ENCODE assay signal across 8 cellular contexts in genomic region chr6:77462359-77463307, GRCh38. TPM values are rescaled to one million over a fixed set of nuclear protein-coding genes. Genes with fewer than 3 reads are reported as not detected.
DNase-seq lines count a peak whose midpoint lies in the region; ATAC-seq and TF ChIP-seq lines count a peak whose summit lies in the region.

No MANE protein-coding gene starts in this region.

- H3K27ac ChIP-seq in HEK293 (ENCODE audit: extremely low read depth, low read depth, low read length) (no peak overlapping the region), ascending aorta (peak overlapping the region; percentile 79 to 92), iPS DF 6.9 (ENCODE audit: low read length) (no peak overlapping the region), gastrocnemius medialis (no peak overlapping the region)

- ATAC-seq in gastrocnemius medialis = no peak
- no peak for ATAC-seq in GM21381 (IDR thresholded peaks at IDR 0.05; ENCODE audit: unreplicated experiment)

- peak in 1 of 2 donors; percentile 73 for DNase-seq in ascending aorta (ENCODE audit: low spot score in 2 of 2)
- DNase-seq in iPS DF 6.9 (ENCODE audit: low read depth, low spot score) = no peak
- no peak for DNase-seq in gastrocnemius medialis
- DNase-seq in superior temporal gyrus (ENCODE audit: extremely low spot score) = no peak
- no peak for DNase-seq in activated CD8-positive, alpha-beta memory T cell treated with anti-CD3 and anti-CD28 coated beads for 24 hours
- no peak for DNase-seq in AG08396 (ENCODE audit: low spot score)

- POLR2A ChIA-PET in HEK293 (lab: Yijun Ruan, JAX) = no interaction called here

- H3K4me3 ChIP-seq in HEK293 (ENCODE audit: low read depth, low read length) (peak overlapping the region; percentile 47), ascending aorta (peak overlapping the region; percentile 58 to 90), iPS DF 6.9 (ENCODE audit: low read length) (peak overlapping the region; percentile 86), gastrocnemius medialis (peak overlapping the region; percentile 7 to 54 (median 42))

- in situ Hi-C loops in gastrocnemius medialis (cut with MboI; ENCODE audit: low sequenced_read_pairs in 4 of 4) = loop anchor here in 3 of 4 donors (25.0 kb wide), 1 partner anchor 1525 kb away; no protein-coding TSS in a partner anchor

- H3K4me1 ChIP-seq in HEK293 (ENCODE audit: control insufficient read depth, insufficient read depth, low read length) (no peaks in the 10 kb centered on the region), ascending aorta (peaks cover 0 to 10% of the 10 kb centered on the region in 2 donors), iPS DF 6.9 (ENCODE audit: control insufficient read depth, insufficient read depth, low read length) (peaks cover 2% of the 10 kb centered on the region; the same call in 1 of the 2 replicates), gastrocnemius medialis (peaks cover 0 to 7% of the 10 kb centered on the region in 2 donors)

- CTCF ChIA-PET in HEK293 (lab: Yijun Ruan, JAX) = interaction anchor here (0.9 to 1.5 kb wide), 4 partner anchors 20 to 1530 kb away, joined by 3 to 6 read pairs (median 4); no protein-coding TSS in a partner anchor

- no peaks in the 10 kb centered on the region for H3K36me3 ChIP-seq in HEK293 (ENCODE audit: control insufficient read depth in 2 of 2, insufficient read depth in 1 of 2, low read length in 2 of 2)
- H3K36me3 ChIP-seq in ascending aorta = no peaks in the 10 kb centered on the region
- no peaks in the 10 kb centered on the region for H3K36me3 ChIP-seq in iPS DF 6.9 (ENCODE audit: control insufficient read depth, insufficient read depth, low read length)
- no peaks in the 10 kb centered on the region for H3K36me3 ChIP-seq in gastrocnemius medialis

- TF ChIP-seq POLR2A in gastrocnemius medialis (IDR thresholded peaks at IDR 0.05) = no peak

- no CpG with 5 or more reads among the region's 55 CpGs for WGBS in iPS DF 6.9 (ENCODE audit: insufficient coverage, insufficient read length)

- H3K9me3 ChIP-seq in HEK293 (ENCODE audit: control insufficient read depth, insufficient read depth, low read depth, low read length) (no peaks in the 10 kb centered on the region), ascending aorta (no peaks in the 10 kb centered on the region), iPS DF 6.9 (ENCODE audit: control insufficient read depth, insufficient read depth, low read length) (no peaks in the 10 kb centered on the region), gastrocnemius medialis (no peaks in the 10 kb centered on the region)

- intact Hi-C loops in ascending aorta (cut with DNase I) (loop anchor here (5.0 to 10.0 kb wide), 4 partner anchors 448 to 1530 kb away; no protein-coding TSS in a partner anchor), gastrocnemius medialis (cut with DNase I; ENCODE audit: low total_unique reads) (no loop called here)

- peak; percentile 49 for TF ChIP-seq CTCF in HEK293 (tag by site-specific recombination; IDR thresholded peaks at IDR 0.05)
- peak; percentile 15 to 61 (median 31) for TF ChIP-seq CTCF in ascending aorta (IDR thresholded peaks at IDR 0.05)
- TF ChIP-seq CTCF in gastrocnemius medialis (IDR thresholded peaks at IDR 0.05 in 4 of 5, conservative IDR thresholded peaks at IDR 0.05 in 1 of 5) = no peak

- no peaks in the 10 kb centered on the region for H3K27me3 ChIP-seq in ascending aorta
- peaks cover 22% of the 10 kb centered on the region; the same call in 1 of the 2 replicates for H3K27me3 ChIP-seq in iPS DF 6.9 (ENCODE audit: control insufficient read depth, insufficient read depth, low read length)
- peaks cover 45 to 65% (median 54%) of the 10 kb centered on the region in 3 donors for H3K27me3 ChIP-seq in gastrocnemius medialis

TF ChIP-seq in HEK293, 187 proteins besides CTCF, POLR2A, EP300 and RAD21:
- no peak for TF ChIP-seq SETDB1 (IDR thresholded peaks at IDR 0.05; ENCODE audit: insufficient read length, low read length)
- no peak for TF ChIP-seq ZNF155 (tag by site-specific recombination; IDR thresholded peaks at IDR 0.05)
- TF ChIP-seq ZNF76 (tag by site-specific recombination; IDR thresholded peaks at IDR 0.05; ENCODE audit: borderline replicate concordance, low read depth) = 0 out of 2 replicates have a peak, but pooled peaks have one; percentile 32
- peak; percentile 38 for TF ChIP-seq ZNF654 (tag by site-specific recombination; IDR thresholded peaks at IDR 0.05; ENCODE audit: low read depth)
- peak; percentile 98 for TF ChIP-seq SCRT2 (tag by site-specific recombination; IDR thresholded peaks at IDR 0.05)
- TF ChIP-seq ZBTB48 (tag by site-specific recombination; IDR thresholded peaks at IDR 0.05) = peak; percentile 92
- no peak for TF ChIP-seq ZNF221 (tag by site-specific recombination; IDR thresholded peaks at IDR 0.05; ENCODE audit: borderline replicate concordance)
- peak; percentile 92 for TF ChIP-seq ZNF449 (tag by site-specific recombination; IDR thresholded peaks at IDR 0.05)
- TF ChIP-seq, protein P1, sequence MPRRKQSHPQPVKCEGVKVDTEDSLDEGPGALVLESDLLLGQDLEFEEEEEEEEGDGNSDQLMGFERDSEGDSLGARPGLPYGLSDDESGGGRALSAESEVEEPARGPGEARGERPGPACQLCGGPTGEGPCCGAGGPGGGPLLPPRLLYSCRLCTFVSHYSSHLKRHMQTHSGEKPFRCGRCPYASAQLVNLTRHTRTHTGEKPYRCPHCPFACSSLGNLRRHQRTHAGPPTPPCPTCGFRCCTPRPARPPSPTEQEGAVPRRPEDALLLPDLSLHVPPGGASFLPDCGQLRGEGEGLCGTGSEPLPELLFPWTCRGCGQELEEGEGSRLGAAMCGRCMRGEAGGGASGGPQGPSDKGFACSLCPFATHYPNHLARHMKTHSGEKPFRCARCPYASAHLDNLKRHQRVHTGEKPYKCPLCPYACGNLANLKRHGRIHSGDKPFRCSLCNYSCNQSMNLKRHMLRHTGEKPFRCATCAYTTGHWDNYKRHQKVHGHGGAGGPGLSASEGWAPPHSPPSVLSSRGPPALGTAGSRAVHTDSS (tag by site-specific recombination; IDR thresholded peaks at IDR 0.05) = peak; percentile 50; the same call in 1 of the 2 replicates
- TF ChIP-seq SCRT1 (tag by site-specific recombination; IDR thresholded peaks at IDR 0.05; ENCODE audit: borderline replicate concordance) = peak; percentile 48; the same call in 1 of the 2 replicates
- 0 out of 2 replicates have a peak, but pooled peaks have one; percentile 19 for TF ChIP-seq ZBTB17 (tag by site-specific recombination; IDR thresholded peaks at IDR 0.05)
- peak; percentile 51; the same call in 1 of the 2 replicates for TF ChIP-seq ZNF580 (tag by site-specific recombination; IDR thresholded peaks at IDR 0.05)
- TF ChIP-seq, protein P2, sequence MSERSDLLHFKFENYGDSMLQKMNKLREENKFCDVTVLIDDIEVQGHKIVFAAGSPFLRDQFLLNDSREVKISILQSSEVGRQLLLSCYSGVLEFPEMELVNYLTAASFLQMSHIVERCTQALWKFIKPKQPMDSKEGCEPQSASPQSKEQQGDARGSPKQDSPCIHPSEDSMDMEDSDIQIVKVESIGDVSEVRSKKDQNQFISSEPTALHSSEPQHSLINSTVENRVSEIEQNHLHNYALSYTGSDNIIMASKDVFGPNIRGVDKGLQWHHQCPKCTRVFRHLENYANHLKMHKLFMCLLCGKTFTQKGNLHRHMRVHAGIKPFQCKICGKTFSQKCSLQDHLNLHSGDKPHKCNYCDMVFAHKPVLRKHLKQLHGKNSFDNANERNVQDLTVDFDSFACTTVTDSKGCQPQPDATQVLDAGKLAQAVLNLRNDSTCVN (tag by site-specific recombination; optimal IDR thresholded peaks at IDR 0.05) = peak; percentile 35
- TF ChIP-seq ZBTB20 (tag by site-specific recombination; IDR thresholded peaks at IDR 0.05) = peak; percentile 31; the same call in 1 of the 2 replicates

RNA-seq across cellular contexts. Expression of gene HTR1B, which starts 0.7 kb away (rescaled TPM):
- total RNA-seq in ascending aorta = 12.0 TPM
- not detected for total RNA-seq in gastrocnemius medialis

Comparison
In these comparisons a context has a peak if more than half of its experiments do, and no peak if none do; other contexts are left out.
1. H3K27ac ChIP-seq: peak in ascending aorta (2 of 2); none in HEK293 (single experiment), iPS DF 6.9 (single experiment) and gastrocnemius medialis (0 of 4).
2. CTCF ChIP-seq: peak in HEK293 (single experiment) and ascending aorta (3 of 3); none in gastrocnemius medialis (0 of 5).
3. RNA of gene HTR1B, which starts 0.7 kb away (total RNA-seq): 12.0 TPM in ascending aorta (single experiment); not detected in gastrocnemius medialis; every median in the first group is over 10 times any median in the second.
4. Peak in every context shown above with its lines, with median percentiles within 50 percentile points of each other: H3K4me3 ChIP-seq.